In genomic region chr1:205883792-205884191, GRCh38 we compare ENCODE assay signal across 2 cellular contexts.
TF ChIP-seq lines count a peak whose summit lies in the region.

No MANE protein-coding gene starts in this region.

TF ChIP-seq in liver, 16 proteins besides CTCF, POLR2A, EP300 and RAD21:
- TF ChIP-seq ZBTB33 (IDR thresholded peaks at IDR 0.05) (peak; percentile 66), MAX (IDR thresholded peaks at IDR 0.05) (peak; percentile 17), FOXA1 (IDR thresholded peaks at IDR 0.05) (peak; percentile 98), NR2F2 (IDR thresholded peaks at IDR 0.05) (no peak), SP1 (IDR thresholded peaks at IDR 0.05) (peak; percentile 93), JUND (IDR thresholded peaks at IDR 0.05) (no peak), RXRA (IDR thresholded peaks at IDR 0.05) (peak; percentile 93 to 95), YY1 (IDR thresholded peaks at IDR 0.05) (peak; percentile 22), ATF3 (IDR thresholded peaks at IDR 0.05) (no peak), GABPA (IDR thresholded peaks at IDR 0.05 in 1 of 2, conservative IDR thresholded peaks at IDR 0.05 in 1 of 2) (no peak), HNF4G (IDR thresholded peaks at IDR 0.05) (peak; percentile 56), REST (IDR thresholded peaks at IDR 0.05) (peak; percentile 74), TAF1 (conservative IDR thresholded peaks at IDR 0.05) (no peak), FOXA2 (IDR thresholded peaks at IDR 0.05) (peak; percentile 100), EGR1 (IDR thresholded peaks at IDR 0.05; ENCODE audit: low read depth in 2 of 2) (no peak), HNF4A (conservative IDR thresholded peaks at IDR 0.05) (peak; percentile 92 to 95)

TF ChIP-seq in HepG2, 621 proteins besides CTCF, POLR2A, EP300 and RAD21:
- TF ChIP-seq DNMT3B (CRISPR knock-in tag; conservative IDR thresholded peaks at IDR 0.05), result no peak
- no peak for TF ChIP-seq KMT2A (CRISPR knock-in tag; IDR thresholded peaks at IDR 0.05)
- no peak for TF ChIP-seq HNRNPUL1 (IDR thresholded peaks at IDR 0.05; ENCODE audit: low read depth, low read length)
- no peak for TF ChIP-seq PTBP1 (IDR thresholded peaks at IDR 0.05; ENCODE audit: low read depth, low read length, poor library complexity, severe bottlenecking)
- no peak for TF ChIP-seq KLF9 (CRISPR knock-in tag; IDR thresholded peaks at IDR 0.05; ENCODE audit: low read depth)
- no peak for TF ChIP-seq ZNF572 (CRISPR knock-in tag; IDR thresholded peaks at IDR 0.05)
- no peak for TF ChIP-seq CENPX (CRISPR knock-in tag; IDR thresholded peaks at IDR 0.05)
- TF ChIP-seq ZBTB26 (CRISPR knock-in tag; IDR thresholded peaks at IDR 0.05; ENCODE audit: borderline replicate concordance), result no peak
- no peak for TF ChIP-seq PLRG1 (conservative IDR thresholded peaks at IDR 0.05)
- no peak for TF ChIP-seq MTA3 (CRISPR knock-in tag; IDR thresholded peaks at IDR 0.05)
- TF ChIP-seq ZFP1 (CRISPR knock-in tag; IDR thresholded peaks at IDR 0.05), result no peak
- TF ChIP-seq ZNF761 (CRISPR knock-in tag; conservative IDR thresholded peaks at IDR 0.05), result no peak
- TF ChIP-seq ZZZ3 (CRISPR knock-in tag; IDR thresholded peaks at IDR 0.05; ENCODE audit: borderline replicate concordance), result no peak
- TF ChIP-seq ZNF30 (CRISPR knock-in tag; IDR thresholded peaks at IDR 0.05), result no peak
- no peak for TF ChIP-seq CEBPZ (IDR thresholded peaks at IDR 0.05; ENCODE audit: low read length)
